1 cellular context compared by ENCODE assay signal in genomic region chr20:61608275-61609085, GRCh38.
A peak's percentile ranks its signal among the peaks of the same experiment; 100 is the strongest.
TF ChIP-seq lines count a peak whose summit lies in the region.

No MANE protein-coding gene starts in this region.

TF ChIP-seq in HepG2, 621 proteins besides CTCF, POLR2A, EP300 and RAD21 (continued from another document and continues in another):
- TF ChIP-seq ZNF574 (CRISPR knock-in tag; IDR thresholded peaks at IDR 0.05) (0 out of 2 replicates have a peak, but pooled peaks have one; percentile 48), ZNF251 (CRISPR knock-in tag; IDR thresholded peaks at IDR 0.05) (no peak), ETV5 (CRISPR knock-in tag; IDR thresholded peaks at IDR 0.05; ENCODE audit: borderline replicate concordance) (no peak), MLX (CRISPR knock-in tag; IDR thresholded peaks at IDR 0.05) (peak; percentile 39; the same call in 1 of the 2 replicates), TEAD2 (CRISPR knock-in tag; IDR thresholded peaks at IDR 0.05) (no peak), ZNF724P (CRISPR knock-in tag; IDR thresholded peaks at IDR 0.05; ENCODE audit: borderline replicate concordance) (0 out of 2 replicates have a peak, but pooled peaks have one; percentile 56), CHD2 (IDR thresholded peaks at IDR 0.05; ENCODE audit: low read depth, low read length) (no peak), ZNF883 (CRISPR knock-in tag; IDR thresholded peaks at IDR 0.05; ENCODE audit: not compliant biosample characterization) (peak; percentile 41), ZNF382 (CRISPR knock-in tag; IDR thresholded peaks at IDR 0.05; ENCODE audit: borderline replicate concordance) (no peak), KDM2A (CRISPR knock-in tag; IDR thresholded peaks at IDR 0.05; ENCODE audit: borderline replicate concordance, low read depth) (peak; percentile 34; the same call in 1 of the 2 replicates), TFE3 (CRISPR knock-in tag; IDR thresholded peaks at IDR 0.05) (0 out of 2 replicates have a peak, but pooled peaks have one; percentile 52), HOXA7 (CRISPR knock-in tag; IDR thresholded peaks at IDR 0.05) (no peak), ZBTB26 (CRISPR knock-in tag; IDR thresholded peaks at IDR 0.05; ENCODE audit: borderline replicate concordance) (0 out of 2 replicates have a peak, but pooled peaks have one; percentile 64), TGIF2 (CRISPR knock-in tag; IDR thresholded peaks at IDR 0.05) (peak; percentile 72; the same call in 1 of the 2 replicates), ZNF616 (CRISPR knock-in tag; IDR thresholded peaks at IDR 0.05; ENCODE audit: low read depth) (0 out of 2 replicates have a peak, but pooled peaks have one; percentile 52), GTF3A (CRISPR knock-in tag; conservative IDR thresholded peaks at IDR 0.05) (no peak), BATF2 (CRISPR knock-in tag; IDR thresholded peaks at IDR 0.05) (no peak), MED1 (CRISPR knock-in tag; IDR thresholded peaks at IDR 0.05) (no peak), ARID5B (CRISPR knock-in tag; IDR thresholded peaks at IDR 0.05) (0 out of 2 replicates have a peak, but pooled peaks have one; percentile 22), FOXJ3 (CRISPR knock-in tag; IDR thresholded peaks at IDR 0.05; ENCODE audit: borderline replicate concordance) (no peak), AHDC1 (CRISPR knock-in tag; IDR thresholded peaks at IDR 0.05; ENCODE audit: borderline replicate concordance) (no peak), ZNF816 (CRISPR knock-in tag; IDR thresholded peaks at IDR 0.05; ENCODE audit: borderline replicate concordance) (0 out of 2 replicates have a peak, but pooled peaks have one; percentile 24), LRRFIP1 (CRISPR knock-in tag; conservative IDR thresholded peaks at IDR 0.05) (0 out of 2 replicates have a peak, but pooled peaks have one; percentile 54), MXD3 (CRISPR knock-in tag; IDR thresholded peaks at IDR 0.05) (peak; percentile 32; the same call in 1 of the 2 replicates), ZFP37 (CRISPR knock-in tag; IDR thresholded peaks at IDR 0.05; ENCODE audit: borderline replicate concordance) (no peak), MAX (IDR thresholded peaks at IDR 0.05) (0 out of 2 replicates have a peak, but pooled peaks have one; percentile 24), CC2D1A (CRISPR knock-in tag; IDR thresholded peaks at IDR 0.05) (no peak), BHLHE40 (IDR thresholded peaks at IDR 0.05; ENCODE audit: low read length) (peak; percentile 79), SP4 (CRISPR knock-in tag; IDR thresholded peaks at IDR 0.05) (no peak)
